ENCODE assay signal across 10 cellular contexts in the genomic region with DNA sequence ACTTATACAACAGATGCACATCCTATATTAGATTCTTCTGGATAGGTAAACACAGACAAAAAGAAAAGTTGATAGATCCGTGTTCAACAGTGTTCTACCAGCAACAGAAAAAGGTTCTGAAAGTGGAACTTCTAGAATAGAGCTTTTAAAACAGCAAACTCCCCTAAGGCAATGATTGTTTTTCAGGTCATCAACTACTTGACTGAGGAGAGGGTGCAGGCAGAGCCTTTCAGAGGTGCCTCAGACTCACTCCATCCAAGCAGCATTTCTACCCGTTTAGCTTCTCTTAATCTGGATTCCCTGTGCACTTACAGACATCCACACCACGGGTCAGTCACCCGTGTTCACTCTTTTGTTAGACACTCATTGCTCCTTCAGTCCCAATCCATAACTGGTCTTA. TPM values are rescaled to one million over a fixed set of nuclear protein-coding genes. Genes with fewer than 3 reads are reported as not detected.
DNase-seq lines count a peak whose midpoint lies in the region; ATAC-seq, FAIRE-seq and TF ChIP-seq lines count a peak whose summit lies in the region.
"Had no signal": no experiment of that assay in that cellular context is flagged by ENCODE, and none has a peak within 500 bp of the region (broad histone marks: within the 10 kb centered on the region; RNA-seq: fewer than 3 reads in every experiment).

No MANE protein-coding gene starts in this region.

- DNase-seq in CD4-positive, CD25-positive, alpha-beta regulatory T cell = no peak
- DNase-seq in K562 (ENCODE audit: extremely low read depth in 1 of 4, low spot score in 3 of 4) = no peak
- DNase-seq in NCI-H2029 treated with DMSO at 0.1 percent for 48 hours (lab: John Stamatoyannopoulos, UW) = no peak
- DNase-seq in esophagus squamous epithelium (lab: John Stamatoyannopoulos, UW) = no peak
- no peak for DNase-seq in GM10266 (ENCODE audit: extremely low spot score)
- no peak for DNase-seq in sigmoid colon
- DNase-seq: foreskin melanocyte had no signal

- H3K9me3 ChIP-seq in CD4-positive, CD25-positive, alpha-beta regulatory T cell (ENCODE audit: control insufficient read depth in 2 of 2, low read length in 2 of 2) = no peaks in the 10 kb centered on the region
- H3K9me3 ChIP-seq in K562 (replicated peaks; ENCODE audit: control insufficient read depth, insufficient read depth, low read depth, low read length) (no peaks in the 10 kb centered on the region), esophagus squamous epithelium (no peaks in the 10 kb centered on the region), sigmoid colon (no peaks in the 10 kb centered on the region)

- FAIRE-seq in K562 (lab: Jason Lieb, UNC) = no peak

- intact Hi-C loops in K562 (cut with micrococcal nuclease) (no loop called here), esophagus squamous epithelium (cut with DNase I) (no loop called here), sigmoid colon (cut with DNase I) (no loop called here)

- H3K27me3 Mint-ChIP-seq in CD4-positive, CD25-positive, alpha-beta regulatory T cell = no peaks in the 10 kb centered on the region

- peaks cover 9% of the 10 kb centered on the region for H3K36me3 ChIP-seq in CD4-positive, CD25-positive, alpha-beta regulatory T cell (ENCODE audit: control insufficient read depth, insufficient read depth, low read length)
- no peaks in the 10 kb centered on the region for H3K36me3 ChIP-seq in K562 (ENCODE audit: control insufficient read depth, insufficient read depth, low read length)
- H3K36me3 ChIP-seq in esophagus squamous epithelium = no peaks in the 10 kb centered on the region
- H3K36me3 ChIP-seq in sigmoid colon = no peaks in the 10 kb centered on the region

- no TSS peak for BruUV-seq in K562 (replicated peaks; lab: Mats Ljungman, UMichigan)

- in situ Hi-C loops in K562 (cut with MboI) = no loop called here

- H3K4me2 ChIP-seq in K562 (ENCODE audit: insufficient read depth, low read length) = no peak overlapping the region

- H3K4me1 Mint-ChIP-seq in CD4-positive, CD25-positive, alpha-beta regulatory T cell = peaks cover 6 to 57% (median 38%) of the 10 kb centered on the region in 4 donors

- H3K9ac ChIP-seq in K562 (ENCODE audit: insufficient read depth in 1 of 2, low read depth in 2 of 2, low read length in 2 of 2) = no peak overlapping the region

- peak overlapping the region in 2 of 4 donors; percentile 17 to 78 for H3K4me3 Mint-ChIP-seq in CD4-positive, CD25-positive, alpha-beta regulatory T cell
- H3K4me3 Mint-ChIP-seq: stimulated activated effector memory CD8-positive, alpha-beta T cell treated with anti-CD3 and anti-CD28 coated beads, Interleukin-12 subunit alpha, Interleukin-12 subunit beta, amount 100 ng/mL, for 72 hours had no signal

- H3K4me3 ChIP-seq in CD4-positive, CD25-positive, alpha-beta regulatory T cell (ENCODE audit: low read depth, low read length) = peak overlapping the region; percentile 72
- H3K4me3 ChIP-seq in K562 (no peak overlapping the region), esophagus squamous epithelium (no peak overlapping the region), sigmoid colon (no peak overlapping the region)

- 26% methylated on average over 4 of the region's 4 CpGs for WGBS in K562 (ENCODE audit: insufficient coverage, low coverage, missing lambda C conversion rate)
- WGBS in esophagus squamous epithelium, 2 donors = 62 to 63% methylated on average over 4 of the region's 4 CpGs
- WGBS in sigmoid colon, 2 donors = 71 to 79% methylated on average over 4 of the region's 4 CpGs

- POLR2A ChIA-PET in K562 (lab: Yijun Ruan, JAX) = interaction anchor here (0.6 to 1.7 kb wide), 4 partner anchors 9 to 117 kb away, joined by 3 to 6 read pairs (median 4); partner anchors contain the start of gene FYN

- H3K79me2 ChIP-seq in K562 (ENCODE audit: control insufficient read depth, insufficient read depth, low read length) = no peaks in the 10 kb centered on the region

- H3K4me1 ChIP-seq in CD4-positive, CD25-positive, alpha-beta regulatory T cell (ENCODE audit: control insufficient read depth, insufficient read depth, low read length, poor library complexity, severe bottlenecking) = peaks cover 93% of the 10 kb centered on the region
- H3K4me1 ChIP-seq in K562 (replicated peaks in 1 of 2; ENCODE audit: control insufficient read depth in 2 of 2, insufficient read depth in 2 of 2, low read length in 2 of 2) (peaks cover 17 to 40% of the 10 kb centered on the region in 2 experiments; a peak in 4 of 5 replicates), esophagus squamous epithelium (peaks cover 0 to 78% (median 35%) of the 10 kb centered on the region in 3 donors), sigmoid colon (peaks cover 0 to 31% (median 19%) of the 10 kb centered on the region in 4 donors)

- peaks cover 4% of the 10 kb centered on the region; the same call in 1 of the 2 replicates for H4K20me1 ChIP-seq in K562 (replicated peaks; ENCODE audit: control insufficient read depth, insufficient read depth, low read length)

- CTCF ChIA-PET in K562 (lab: Yijun Ruan, JAX; ENCODE audit: low intra/inter-chr PET ratio) = no interaction called here

- H3K9me3 Mint-ChIP-seq in CD4-positive, CD25-positive, alpha-beta regulatory T cell = no peaks in the 10 kb centered on the region
- H3K9me3 Mint-ChIP-seq: stimulated activated effector memory CD8-positive, alpha-beta T cell treated with anti-CD3 and anti-CD28 coated beads, Interleukin-12 subunit alpha, Interleukin-12 subunit beta, amount 100 ng/mL, for 72 hours had no signal

- TF ChIP-seq POLR2A in K562 (conservative IDR thresholded peaks at IDR 0.05) (no peak), esophagus squamous epithelium (IDR thresholded peaks at IDR 0.05) (no peak), sigmoid colon (IDR thresholded peaks at IDR 0.05) (no peak)

- no peak for TF ChIP-seq RAD21 in K562 (CRISPR knock-in tag; conservative IDR thresholded peaks at IDR 0.05 in 1 of 2, IDR thresholded peaks at IDR 0.05 in 1 of 2)

- no peak overlapping the region for H3K27ac Mint-ChIP-seq in CD4-positive, CD25-positive, alpha-beta regulatory T cell
- H3K27ac Mint-ChIP-seq: stimulated activated effector memory CD8-positive, alpha-beta T cell treated with anti-CD3 and anti-CD28 coated beads, Interleukin-12 subunit alpha, Interleukin-12 subunit beta, amount 100 ng/mL, for 72 hours had no signal

- no peaks in the 10 kb centered on the region for H3K9me1 ChIP-seq in K562 (ENCODE audit: control insufficient read depth, insufficient read depth, low read length)

- no peak for ATAC-seq in CD4-positive, CD25-positive, alpha-beta regulatory T cell (ENCODE audit: low read depth in 2 of 2)
- ATAC-seq in GM19324 (IDR thresholded peaks at IDR 0.05; ENCODE audit: low FRiP score, unreplicated experiment) (peak; percentile 72), HG03095 (IDR thresholded peaks at IDR 0.05; ENCODE audit: unreplicated experiment) (peak; percentile 51), K562 (0 out of 3 replicates have a peak, but pooled peaks have one; percentile 8)

- TF ChIP-seq EP300 in K562 (IDR thresholded peaks at IDR 0.05; ENCODE audit: low read length) (no peak), sigmoid colon (IDR thresholded peaks at IDR 0.05) (no peak)

- TF ChIP-seq CTCF in K562 (IDR thresholded peaks at IDR 0.05 in 2 of 3, conservative IDR thresholded peaks at IDR 0.05 in 1 of 3; ENCODE audit: insufficient read depth in 2 of 3, low read depth in 1 of 3, low read length in 3 of 3) = no peak
- no peak for TF ChIP-seq CTCF in esophagus squamous epithelium (IDR thresholded peaks at IDR 0.05)
- TF ChIP-seq CTCF in GM10266 (IDR thresholded peaks at IDR 0.05; ENCODE audit: control insufficient read depth, insufficient read depth, low read depth, missing control alignments) = no peak
- TF ChIP-seq CTCF in sigmoid colon (IDR thresholded peaks at IDR 0.05) = no peak

- peak overlapping the region; percentile 86 for H3K27ac ChIP-seq in CD4-positive, CD25-positive, alpha-beta regulatory T cell (ENCODE audit: insufficient read depth, low read length, poor library complexity, severe bottlenecking)
- H3K27ac ChIP-seq in K562 (ENCODE audit: extremely low read depth, low read depth, low read length) = no peak overlapping the region
- peak overlapping the region in 2 of 4 donors; percentile 9 to 28 for H3K27ac ChIP-seq in esophagus squamous epithelium
- H3K27ac ChIP-seq in sigmoid colon = no peak overlapping the region

- no peak overlapping the region for H2AFZ ChIP-seq in K562 (ENCODE audit: low read depth, low read length)

- H3K36me3 Mint-ChIP-seq in CD4-positive, CD25-positive, alpha-beta regulatory T cell = peaks cover 6% of the 10 kb centered on the region

- no peaks in the 10 kb centered on the region for H3K27me3 ChIP-seq in CD4-positive, CD25-positive, alpha-beta regulatory T cell (ENCODE audit: control insufficient read depth, insufficient read depth, low read length)
- peaks cover 0 to 3% of the 10 kb centered on the region in 2 experiments; a peak in 1 of 5 replicates for H3K27me3 ChIP-seq in K562 (ENCODE audit: control insufficient read depth in 2 of 2, insufficient read depth in 2 of 2, low read length in 2 of 2)
- H3K27me3 ChIP-seq in esophagus squamous epithelium = no peaks in the 10 kb centered on the region
- H3K27me3 ChIP-seq in sigmoid colon = no peaks in the 10 kb centered on the region

TF ChIP-seq in K562, 482 proteins besides CTCF, POLR2A, EP300 and RAD21:
- TF ChIP-seq CHD1 (IDR thresholded peaks at IDR 0.05; ENCODE audit: low read length) = no peak
- no peak for TF ChIP-seq DNMT1 (IDR thresholded peaks at IDR 0.05)

RNA-seq across cellular contexts. Expression of gene FYN, which starts 28.9 kb away (rescaled TPM):
- total RNA-seq in CD4-positive, CD25-positive, alpha-beta regulatory T cell = 592 TPM
- polyA plus RNA-seq in CD4-positive, CD25-positive, alpha-beta regulatory T cell = 100 to 1,000 TPM; 267 to 320 (median 288) TPM
- 20.4 and 46.1 TPM in 2 replicates for total RNA-seq in K562 (2011; cell fraction: chromatin; rRNA removed; ENCODE audit: low replicate concordance)
- 7.3 and 8.3 TPM in 2 replicates for total RNA-seq in K562 (2011; cell fraction: nucleolus; rRNA removed)
- 14.1 and 17.6 TPM in 2 replicates for total RNA-seq in K562 (2011; cell fraction: nucleoplasm; rRNA removed)
- 14.6 and 17.5 TPM in 2 replicates for total RNA-seq in K562 (2014; rRNA removed)
- 10.1 and 10.3 TPM in 2 replicates for total RNA-seq in K562 (2014; rRNA removed; fragmentation: Illumina TruSeq; extraction: Trizol)
- 6.8 and 6.9 TPM in 2 replicates for total RNA-seq in K562 (2015; rRNA removed; fragmentation: Illumina TruSeq; extraction: Trizol)
- total RNA-seq in K562 (2021) = 15.7 and 19.0 TPM in 2 replicates
- polyA plus RNA-seq in K562 (2011; rRNA removed) = 5.0 and 11.4 TPM in 2 replicates
- polyA plus RNA-seq in K562 (2011; cell fraction: cytosol; rRNA removed) = 5.9 and 12.4 TPM in 2 replicates
- 12.5 and 27.3 TPM in 2 replicates for polyA plus RNA-seq in K562 (2011; cell fraction: nucleus; rRNA removed)
- 10.0 and 31.4 TPM in 2 replicates for polyA plus RNA-seq in K562 (2012)
- polyA plus RNA-seq in K562 (2014; fragmentation: Illumina TruSeq; extraction: Trizol) = 16.3 and 22.1 TPM in 2 replicates
- 1 to 10 TPM; 2.9 to 5.0 TPM for polyA plus RNA-seq in K562 (2014; fragmentation: Nextera tagmentation; extraction: Ambion mirVana)
- 7.1 and 19.3 TPM in 2 replicates for polyA plus RNA-seq in K562 (2014; rRNA removed)
- 12.6 and 20.7 TPM in 2 replicates for polyA minus RNA-seq in K562 (2011; rRNA and poly(A)+ RNA removed)
- 14.2 and 18.1 TPM in 2 replicates for polyA minus RNA-seq in K562 (2011; cell fraction: cytosol; rRNA and poly(A)+ RNA removed)
- polyA minus RNA-seq in K562 (2011; cell fraction: nucleus; rRNA and poly(A)+ RNA removed) = 13.3 and 14.9 TPM in 2 replicates
- 10 to 100 TPM; 11.8 to 54.6 (median 21.4) TPM for total RNA-seq in esophagus squamous epithelium
- 10 to 100 TPM; 56.9 to 81.4 (median 67.9) TPM for total RNA-seq in sigmoid colon
- 10 to 100 TPM in 2 of 3 donors, 1 to 10 TPM in 1; 2.3 to 43.9 (median 35.4) TPM for polyA plus RNA-seq in sigmoid colon

Comparison
In these comparisons a context has a peak if more than half of its experiments do, and no peak if none do; other contexts are left out.
1. ATAC-seq: peak in GM19324 (single experiment), HG03095 (single experiment) and K562 (single experiment); none in CD4-positive, CD25-positive, alpha-beta regulatory T cell (0 of 2).